In genomic region chrX:153628129-153628528, GRCh38 we compare ENCODE assay signal across 22 cellular contexts. TPM values are rescaled to one million over a fixed set of nuclear protein-coding genes. Genes with fewer than 3 reads are reported as not detected.
"Had no signal": no experiment of that assay in that cellular context is flagged by ENCODE, and none has a peak within 500 bp of the region (broad histone marks: within the 10 kb centered on the region; RNA-seq: fewer than 3 reads in every experiment).

No MANE protein-coding gene starts in this region.

- H3K4me1 Mint-ChIP-seq: naive thymus-derived CD8-positive, alpha-beta T cell; stimulated activated effector memory CD8-positive, alpha-beta T cell treated with anti-CD3 and anti-CD28 coated beads, Interleukin-12 subunit alpha, Interleukin-12 subunit beta, amount 100 ng/mL, for 72 hours had no signal

- H3K4me2 ChIP-seq: smooth muscle cell had no signal

- DNase-seq: activated CD4-positive, alpha-beta T cell treated with anti-CD3 and anti-CD28 coated beads for 1 hour; activated CD4-positive, alpha-beta T cell treated with anti-CD3 and anti-CD28 coated beads, Interleukin-2, amount 50 U/mL, for 48 hours; activated gamma-delta T cell treated with Interleukin-2 at 50 U/mL for 16 hours; activated T-cell treated with anti-CD3 and anti-CD28 coated beads for 4 hours; cerebellar nuclear complex; effector CD4-positive, alpha-beta T cell; gastrocnemius medialis; kidney glomerular epithelial cell; left ventricle myocardium superior; mesendoderm; stimulated activated CD4-positive, alpha-beta T cell treated with anti-CD3 and anti-CD28 coated beads, Interleukin-4, amount 100 ng/mL, for 1 hour; stomach had no signal

- H3K79me2 ChIP-seq: parathyroid adenoma had no signal

- H3K36me3 ChIP-seq: adrenal gland, gastrocnemius medialis, heart left ventricle, neutrophil, stomach, WERI-Rb-1 had no signal

- H2AFZ ChIP-seq: parathyroid adenoma had no signal

- H3K4me3 ChIP-seq: adrenal gland, gastrocnemius medialis, heart left ventricle, smooth muscle cell, stomach had no signal

- H3K4me1 ChIP-seq: adrenal gland, gastrocnemius medialis, heart left ventricle, parathyroid adenoma, stomach had no signal

- H3K4me3 Mint-ChIP-seq: activated T-helper 1 cell treated with anti-CD3 and anti-CD28 coated beads, Interleukin-12 subunit alpha, Interleukin-12 subunit beta, Interleukin-2, Interleukin-4 antibody, amounts not matched to agents 30 ng/mL and 10 ng/mL and 1 ng/mL, durations not matched to agents 14 hours and 24 hours and 36 hours; naive thymus-derived CD8-positive, alpha-beta T cell; stimulated activated effector memory CD8-positive, alpha-beta T cell treated with anti-CD3 and anti-CD28 coated beads, Interleukin-12 subunit alpha, Interleukin-12 subunit beta, amount 100 ng/mL, for 72 hours had no signal

- ATAC-seq: activated naive CD4-positive, alpha-beta T cell treated with anti-CD3 and anti-CD28 coated beads, Interleukin-2, amount 50 U/mL, for 72 hours; gastrocnemius medialis; heart left ventricle; left ventricle myocardium superior; naive thymus-derived CD8-positive, alpha-beta T cell; stimulated activated effector memory CD8-positive, alpha-beta T cell treated with anti-CD3 and anti-CD28 coated beads, Interleukin-12 subunit alpha, Interleukin-12 subunit beta, amount 100 ng/mL, for 72 hours had no signal

- H3K9ac ChIP-seq: parathyroid adenoma had no signal

- H3K27ac ChIP-seq: adrenal gland, gastrocnemius medialis, heart left ventricle, neutrophil, parathyroid adenoma, stomach, WERI-Rb-1 had no signal

- H3K27me3 ChIP-seq: neutrophil had no signal

- H3K9me3 Mint-ChIP-seq: activated naive CD4-positive, alpha-beta T cell treated with anti-CD3 and anti-CD28 coated beads, Interleukin-2, amount 50 U/mL, for 72 hours; activated T-helper 1 cell treated with anti-CD3 and anti-CD28 coated beads, Interleukin-12 subunit alpha, Interleukin-12 subunit beta, Interleukin-2, Interleukin-4 antibody, amounts not matched to agents 30 ng/mL and 10 ng/mL and 1 ng/mL, durations not matched to agents 14 hours and 24 hours and 36 hours had no signal

- H3K27ac Mint-ChIP-seq: activated naive CD4-positive, alpha-beta T cell treated with anti-CD3 and anti-CD28 coated beads, Interleukin-2, amount 50 U/mL, for 72 hours; activated T-helper 1 cell treated with anti-CD3 and anti-CD28 coated beads, Interleukin-12 subunit alpha, Interleukin-12 subunit beta, Interleukin-2, Interleukin-4 antibody, amounts not matched to agents 30 ng/mL and 10 ng/mL and 1 ng/mL, durations not matched to agents 14 hours and 24 hours and 36 hours; naive thymus-derived CD8-positive, alpha-beta T cell; stimulated activated effector memory CD8-positive, alpha-beta T cell treated with anti-CD3 and anti-CD28 coated beads, Interleukin-12 subunit alpha, Interleukin-12 subunit beta, amount 100 ng/mL, for 72 hours had no signal

- H3K9me3 ChIP-seq: adrenal gland, gastrocnemius medialis, neutrophil had no signal

- H3K36me3 Mint-ChIP-seq: activated naive CD4-positive, alpha-beta T cell treated with anti-CD3 and anti-CD28 coated beads, Interleukin-2, amount 50 U/mL, for 72 hours; stimulated activated effector memory CD8-positive, alpha-beta T cell treated with anti-CD3 and anti-CD28 coated beads, Interleukin-12 subunit alpha, Interleukin-12 subunit beta, amount 100 ng/mL, for 72 hours had no signal

RNA-seq across cellular contexts. Expression of gene DUSP9, which starts 18.9 kb away (rescaled TPM):
- total RNA-seq: gastrocnemius medialis; naive thymus-derived CD8-positive, alpha-beta T cell had no signal
- polyA plus RNA-seq: adrenal gland; naive thymus-derived CD8-positive, alpha-beta T cell had no signal

RNA-seq across cellular contexts. Expression of gene PNCK, which starts 45.5 kb away (rescaled TPM):
- total RNA-seq: activated T-helper 1 cell treated with anti-CD3 and anti-CD28 coated beads, Interleukin-12 subunit alpha, Interleukin-12 subunit beta, Interleukin-2, Interleukin-4 antibody, amounts not matched to agents 30 ng/mL and 10 ng/mL and 1 ng/mL, durations not matched to agents 14 hours and 24 hours and 36 hours; naive thymus-derived CD8-positive, alpha-beta T cell had no signal
- polyA plus RNA-seq: naive thymus-derived CD8-positive, alpha-beta T cell had no signal
